In the genomic region with DNA sequence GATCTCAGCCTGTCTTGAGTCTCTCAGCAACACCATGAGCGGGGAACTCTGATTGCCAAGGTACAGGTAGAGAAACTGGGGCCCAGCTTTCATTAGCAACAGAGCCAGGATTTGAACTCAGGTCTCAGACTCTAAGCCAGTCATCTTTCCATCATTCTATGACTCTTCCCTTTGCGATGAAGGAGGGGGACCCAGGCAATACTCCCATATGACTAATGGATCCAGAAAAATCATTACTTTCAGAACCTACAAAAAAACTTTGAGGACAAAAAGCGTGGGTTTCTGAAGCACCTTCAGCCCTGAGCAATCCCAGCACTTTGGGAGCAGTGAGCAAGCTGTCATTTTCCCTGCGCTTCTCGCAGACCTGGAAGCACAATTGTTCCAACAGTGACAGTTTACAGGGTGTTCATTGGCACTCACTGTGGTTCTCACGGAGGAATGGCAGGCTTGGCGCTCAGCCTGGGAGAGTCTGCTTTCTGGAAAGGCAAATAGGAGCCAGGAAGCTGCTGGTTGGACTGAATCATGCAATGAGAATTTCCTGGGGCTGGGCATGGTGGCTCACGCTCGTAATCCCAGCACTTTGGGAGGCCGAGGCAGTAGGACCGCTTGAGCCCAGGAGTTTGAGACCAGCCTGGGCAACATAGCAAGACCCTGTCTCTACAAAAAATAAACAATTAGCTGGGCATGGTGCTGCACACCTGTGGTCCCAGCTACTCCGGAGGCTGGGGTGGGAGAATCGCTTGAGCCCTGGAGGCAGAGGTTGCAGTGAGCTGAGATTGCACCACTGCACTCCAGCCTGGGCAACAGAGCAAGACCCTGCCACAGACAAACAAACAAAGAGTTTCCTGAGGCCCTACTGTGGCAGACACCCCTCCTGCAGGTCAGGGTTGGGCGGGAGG, we compare ENCODE assay signal across 9 cellular contexts. TPM values are rescaled to one million over a fixed set of nuclear protein-coding genes. Genes with fewer than 3 reads are reported as not detected.
DNase-seq lines count a peak whose midpoint lies in the region; ATAC-seq and TF ChIP-seq lines count a peak whose summit lies in the region.
"Had no signal": no experiment of that assay in that cellular context is flagged by ENCODE, and none has a peak within 500 bp of the region (broad histone marks: within the 10 kb centered on the region; RNA-seq: fewer than 3 reads in every experiment).

No MANE protein-coding gene starts in this region.

- H3K9me3 ChIP-seq in Panc1 (ENCODE audit: control insufficient read depth, insufficient read depth, low read depth, low read length): no peaks in the 10 kb centered on the region

- H3K27ac ChIP-seq in Panc1 (ENCODE audit: low read length): peak overlapping the region; percentile 84

- peak overlapping the region in 1 of 2 experiments; percentile 8; a peak in 2 of 4 replicates for H3K4me3 ChIP-seq in Panc1 (ENCODE audit: low read depth in 2 of 2, low read length in 2 of 2)

- DNase-seq in Daoy (ENCODE audit: low read depth) (peak; percentile 97), Panc1 (ENCODE audit: low read depth, low spot score) (peak; percentile 86), nucleus accumbens (lab: John Stamatoyannopoulos, UW) (peak in 49 of 56 donors; percentile 8 to 86 (median 47)), NCI-H1930 (lab: John Stamatoyannopoulos, UW) (no peak), glutamatergic neuron (no peak)

- BruUV-seq in Panc1 (replicated peaks; lab: Mats Ljungman, UMichigan): no TSS peak

- peaks cover 3% of the 10 kb centered on the region for H3K9me3 Mint-ChIP-seq in glutamatergic neuron (ENCODE audit: unreplicated experiment)

- POLR2A ChIA-PET in Panc1 (lab: Charles Lee): interaction anchor here (0.5 to 0.7 kb wide), 2 partner anchors 22 to 169 kb away, joined by 3 to 9 read pairs; no protein-coding TSS in a partner anchor

- peak; percentile 91 for ATAC-seq in Panc1
- peak; percentile 81 for ATAC-seq in esophagus mucosa
- ATAC-seq in HG02885 (IDR thresholded peaks at IDR 0.05; ENCODE audit: poor library complexity, unreplicated experiment): no peak
- ATAC-seq in HG02759 (IDR thresholded peaks at IDR 0.05; ENCODE audit: unreplicated experiment): no peak

- no peaks in the 10 kb centered on the region for H3K27me3 ChIP-seq in Panc1 (ENCODE audit: control insufficient read depth, insufficient read depth, low read length)

- in situ Hi-C loops in Panc1 (cut with HindIII; ENCODE audit: low pct_unique_long_range_greater_than_20kb, low sequenced_read_pairs): no loop called here

- H3K27ac Mint-ChIP-seq in glutamatergic neuron (ENCODE audit: unreplicated experiment): no peak overlapping the region

- no peak for TF ChIP-seq CTCF in Panc1 (IDR thresholded peaks at IDR 0.05)
- no peak for TF ChIP-seq CTCF in glutamatergic neuron (IDR thresholded peaks at IDR 0.05; ENCODE audit: partially characterized antibody, unreplicated experiment)

- H3K4me1 ChIP-seq in Panc1 (ENCODE audit: control insufficient read depth, insufficient read depth, low read length): peaks cover 40% of the 10 kb centered on the region

- CTCF ChIA-PET in Panc1 (lab: Charles Lee): interaction anchor here (1.4 to 5.6 kb wide), 2 partner anchors 19 to 68 kb away, joined by 5 to 30 read pairs; no protein-coding TSS in a partner anchor

- H3K36me3 Mint-ChIP-seq in glutamatergic neuron (ENCODE audit: unreplicated experiment): no peaks in the 10 kb centered on the region

- intact Hi-C loops in Panc1 (cut with micrococcal nuclease; ENCODE audit: unreplicated experiment): no loop called here

- no peak overlapping the region for H3K4me3 Mint-ChIP-seq in glutamatergic neuron (ENCODE audit: unreplicated experiment)

- H3K4me1 Mint-ChIP-seq in glutamatergic neuron (ENCODE audit: low read depth, unreplicated experiment): no peaks in the 10 kb centered on the region

- peaks cover 6% of the 10 kb centered on the region for H3K27me3 Mint-ChIP-seq in glutamatergic neuron (ENCODE audit: unreplicated experiment)

- H3K36me3 ChIP-seq in Panc1 (ENCODE audit: control insufficient read depth, insufficient read depth, low read length): no peaks in the 10 kb centered on the region

RNA-seq across cellular contexts. Expression of a gene that starts 40.1 kb away (rescaled TPM):
- not detected in 2 replicates for total RNA-seq in Daoy (2014; rRNA removed; shearing (Covaris generic))
- not detected for total RNA-seq in Panc1 (2021; ENCODE audit: unreplicated experiment)
- polyA plus RNA-seq in Panc1 (2012; ENCODE audit: insufficient read length): not detected
- total RNA-seq in esophagus mucosa: not detected
- total RNA-seq in glutamatergic neuron (ENCODE audit: unreplicated experiment): not detected
- total RNA-seq: mononuclear cell had no signal

RNA-seq across cellular contexts. Expression of a gene that starts 40.5 kb away (rescaled TPM):
- not detected in 2 replicates for total RNA-seq in Daoy (2014; rRNA removed; shearing (Covaris generic))
- total RNA-seq in Panc1 (2021; ENCODE audit: unreplicated experiment) (not detected), esophagus mucosa (not detected), glutamatergic neuron (ENCODE audit: unreplicated experiment) (not detected)
- 0.15 TPM for polyA plus RNA-seq in Panc1 (2012; ENCODE audit: insufficient read length)

Comparison
In these comparisons a context has a peak if more than half of its experiments do, and no peak if none do; other contexts are left out.
1. DNase-seq: peak in Daoy (single experiment), Panc1 (single experiment) and nucleus accumbens (49 of 56); none in NCI-H1930 (0 of 2) and glutamatergic neuron (single experiment).
2. ATAC-seq: peak in Panc1 (single experiment) and esophagus mucosa (single experiment); none in HG02885 (single experiment) and HG02759 (single experiment).